Comparison of ENCODE assay signal across 27 cellular contexts in the genomic region with DNA sequence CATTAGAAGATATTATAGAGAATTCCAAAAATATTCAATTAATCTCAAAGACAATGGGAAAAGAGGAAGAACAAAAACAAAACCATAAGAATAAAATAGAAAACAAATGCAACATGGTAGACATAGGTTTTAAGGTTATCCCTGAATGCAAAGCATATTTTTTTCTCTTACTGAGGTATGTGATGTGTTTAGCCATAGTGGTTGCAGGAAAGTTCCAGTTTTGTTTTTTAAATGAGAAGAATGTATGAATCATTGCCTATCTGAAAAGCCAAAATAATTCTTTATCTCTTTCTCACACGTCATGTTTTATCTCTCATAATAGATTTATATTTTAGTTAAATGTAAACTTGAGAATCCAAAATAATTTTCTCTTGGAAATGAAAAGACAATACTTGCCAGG.
"Had no signal": no experiment of that assay in that cellular context is flagged by ENCODE, and none has a peak within 500 bp of the region (broad histone marks: within the 10 kb centered on the region; RNA-seq: fewer than 3 reads in every experiment).

No MANE protein-coding gene starts in this region.

- DNase-seq: effector CD8-positive, alpha-beta T cell; endodermal cell; foreskin melanocyte; glutamatergic neuron; heart right ventricle; hippocampal formation; islet precursor cell; kidney glomerular epithelial cell; left ventricle myocardium superior; lower lobe of right lung; natural killer cell; occipital lobe; ovary; posterior cingulate gyrus; psoas muscle; right cardiac atrium; sigmoid colon; stimulated activated CD4-positive, alpha-beta T cell treated with anti-CD3 and anti-CD28 coated beads, Interleukin-2, amount 100 ng/mL, for 24 hours; stimulated activated CD4-positive, alpha-beta T cell treated with anti-CD3 and anti-CD28 coated beads, Interleukin-4, amount 100 ng/mL, for 24 hours; stimulated activated naive CD4-positive, alpha-beta T cell treated with Interleukin-2 at 50 U/mL for 16 hours; stomach; thyroid gland; trophoblast cell had no signal

- H3K36me3 ChIP-seq: heart right ventricle, lower lobe of right lung, ovary, sigmoid colon, stomach, thyroid gland, vagina had no signal

- ATAC-seq: esophagus mucosa; heart right ventricle; left ventricle myocardium superior; lower lobe of right lung; natural killer cell; psoas muscle; right cardiac atrium; stimulated activated effector memory CD8-positive, alpha-beta T cell treated with anti-CD3 and anti-CD28 coated beads, Interleukin-12 subunit alpha, Interleukin-12 subunit beta, amount 100 ng/mL, for 72 hours had no signal

- H3K27ac ChIP-seq: epithelial cell of prostate, heart right ventricle, lower lobe of right lung, ovary, psoas muscle, sigmoid colon, stomach, thyroid gland, vagina had no signal

- H3K4me1 ChIP-seq: heart right ventricle, lower lobe of right lung, psoas muscle, sigmoid colon, stomach, thyroid gland, vagina had no signal

- H3K4me3 ChIP-seq: heart right ventricle, lower lobe of right lung, ovary, psoas muscle, sigmoid colon, stomach, thyroid gland, vagina had no signal

- H3K27me3 ChIP-seq: heart right ventricle, ovary, sigmoid colon, stomach, thyroid gland, vagina had no signal

- H3K9me3 ChIP-seq: lower lobe of right lung, ovary, psoas muscle, sigmoid colon, stomach, thyroid gland, vagina had no signal
